Comparison of ENCODE assay signal across 11 cellular contexts in the genomic region with DNA sequence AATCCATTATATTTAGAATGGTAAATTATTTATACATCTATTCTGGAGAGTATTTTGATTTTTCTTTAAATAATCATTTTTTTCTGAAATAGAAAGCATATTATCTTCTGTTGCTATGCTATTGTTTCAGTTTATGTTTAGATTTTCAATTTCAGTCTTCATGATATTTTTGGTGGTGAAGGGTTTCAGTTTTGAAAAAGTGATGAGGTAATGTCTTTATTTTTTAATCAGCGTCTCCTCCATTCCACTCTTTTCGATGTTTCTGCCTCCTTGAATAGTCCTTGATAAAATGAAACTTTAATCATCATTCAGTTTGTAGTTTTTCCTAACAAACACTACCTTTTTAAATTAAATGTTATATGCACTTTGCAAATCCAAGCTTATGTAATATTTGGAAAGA.
DNase-seq lines count a peak whose midpoint lies in the region; ATAC-seq and TF ChIP-seq lines count a peak whose summit lies in the region.
"Had no signal": no experiment of that assay in that cellular context is flagged by ENCODE, and none has a peak within 500 bp of the region (broad histone marks: within the 10 kb centered on the region; RNA-seq: fewer than 3 reads in every experiment).

No MANE protein-coding gene starts in this region.

- peaks cover 4% of the 10 kb centered on the region for H3K4me1 Mint-ChIP-seq in CD8-positive, alpha-beta T cell (ENCODE audit: low read depth)

- no peaks in the 10 kb centered on the region for H3K9me3 ChIP-seq in suprapubic skin
- no peaks in the 10 kb centered on the region for H3K9me3 ChIP-seq in CD8-positive, alpha-beta T cell (ENCODE audit: low read length)
- H3K9me3 ChIP-seq: thyroid gland had no signal

- no peak overlapping the region for H3K27ac Mint-ChIP-seq in CD8-positive, alpha-beta T cell

- CTCF ChIA-PET in CD8-positive, alpha-beta T cell (lab: Charles Lee) = no interaction called here

- WGBS in suprapubic skin = 73% methylated on average over 2 of the region's 2 CpGs

- in situ Hi-C loops in GM13976 (cut with MboI; ENCODE audit: low sequenced_read_pairs, unreplicated experiment) (no loop called here), brain microvascular endothelial cell (cut with HindIII; ENCODE audit: low pct_ligation_motif_present, low sequenced_read_pairs) (no loop called here)

- H3K36me3 Mint-ChIP-seq in CD8-positive, alpha-beta T cell = no peaks in the 10 kb centered on the region

- H3K4me3 Mint-ChIP-seq in CD8-positive, alpha-beta T cell = no peak overlapping the region

- no peaks in the 10 kb centered on the region for H3K9me3 Mint-ChIP-seq in CD8-positive, alpha-beta T cell

- intact Hi-C loops in CD8-positive, alpha-beta T cell (cut with DNase I, micrococcal nuclease) = no loop called here

- DNase-seq in GM13976 (ENCODE audit: low spot score) = peak; percentile 29
- no peak for DNase-seq in brain microvascular endothelial cell
- DNase-seq in suprapubic skin (ENCODE audit: low spot score in 2 of 2) = no peak
- no peak for DNase-seq in CD8-positive, alpha-beta T cell
- DNase-seq: amygdala, thyroid gland had no signal

- ATAC-seq in GM19438 (IDR thresholded peaks at IDR 0.05; ENCODE audit: low read depth, unreplicated experiment) (peak; percentile 78), HG02763 (IDR thresholded peaks at IDR 0.05; ENCODE audit: unreplicated experiment) (peak; percentile 85), HG03460 (IDR thresholded peaks at IDR 0.05; ENCODE audit: unreplicated experiment) (peak; percentile 92), HG02840 (IDR thresholded peaks at IDR 0.05; ENCODE audit: low FRiP score, unreplicated experiment) (no peak)
- ATAC-seq in CD8-positive, alpha-beta T cell = no peak
- ATAC-seq: SK-N-SH treated with all-trans-retinoic acid at 6 μM for 48 hours had no signal

- no peak overlapping the region for H3K4me3 ChIP-seq in brain microvascular endothelial cell (ENCODE audit: low read depth, low read length)
- no peak overlapping the region for H3K4me3 ChIP-seq in suprapubic skin
- H3K4me3 ChIP-seq in CD8-positive, alpha-beta T cell (ENCODE audit: low read depth, low read length) = no peak overlapping the region
- H3K4me3 ChIP-seq: thyroid gland had no signal

- TF ChIP-seq CTCF in GM13976 (IDR thresholded peaks at IDR 0.05; ENCODE audit: borderline replicate concordance, control extremely low read depth, extremely low read depth, insufficient read depth, missing control alignments) = no peak
- no peak for TF ChIP-seq CTCF in brain microvascular endothelial cell (IDR thresholded peaks at IDR 0.05; ENCODE audit: low read depth, low read length, missing control alignments)
- no peak for TF ChIP-seq CTCF in suprapubic skin (IDR thresholded peaks at IDR 0.05)
- TF ChIP-seq CTCF in CD8-positive, alpha-beta T cell (IDR thresholded peaks at IDR 0.05) = no peak

- POLR2A ChIA-PET in CD8-positive, alpha-beta T cell (lab: Charles Lee) = interaction anchor here (0.6 kb wide), 1 partner anchor 15 kb away, joined by 3 read pairs; no protein-coding TSS in a partner anchor

- H3K27me3 Mint-ChIP-seq in CD8-positive, alpha-beta T cell (ENCODE audit: low read depth) = no peaks in the 10 kb centered on the region

- no peak for TF ChIP-seq POLR2A in suprapubic skin (IDR thresholded peaks at IDR 0.05)

- no peaks in the 10 kb centered on the region for H3K4me1 ChIP-seq in suprapubic skin
- H3K4me1 ChIP-seq in CD8-positive, alpha-beta T cell (ENCODE audit: insufficient read depth, low read length) = no peaks in the 10 kb centered on the region
- H3K4me1 ChIP-seq: thyroid gland had no signal

- H3K36me3 ChIP-seq in brain microvascular endothelial cell (replicated peaks) (no peaks in the 10 kb centered on the region), suprapubic skin (no peaks in the 10 kb centered on the region)
- H3K36me3 ChIP-seq in CD8-positive, alpha-beta T cell (ENCODE audit: insufficient read depth, low read length) = no peaks in the 10 kb centered on the region
- H3K36me3 ChIP-seq: thyroid gland had no signal

- no peak for TF ChIP-seq EP300 in suprapubic skin (IDR thresholded peaks at IDR 0.05)

- H3K27ac ChIP-seq in brain microvascular endothelial cell (no peak overlapping the region), suprapubic skin (no peak overlapping the region)
- H3K27ac ChIP-seq in CD8-positive, alpha-beta T cell (ENCODE audit: low read depth, low read length) = no peak overlapping the region
- H3K27ac ChIP-seq: thyroid gland had no signal

- H3K27me3 ChIP-seq in brain microvascular endothelial cell (replicated peaks) (no peaks in the 10 kb centered on the region), suprapubic skin (no peaks in the 10 kb centered on the region)
- no peaks in the 10 kb centered on the region for H3K27me3 ChIP-seq in CD8-positive, alpha-beta T cell (ENCODE audit: insufficient read depth, low read length)
- H3K27me3 ChIP-seq: thyroid gland had no signal

Comparison
In these comparisons a context has a peak if more than half of its experiments do, and no peak if none do; other contexts are left out.
1. ATAC-seq: peak in GM19438 (single experiment), HG02763 (single experiment) and HG03460 (single experiment); none in CD8-positive, alpha-beta T cell (single experiment) and HG02840 (single experiment).